21 cellular contexts compared by ENCODE assay signal in genomic region chrX:22184096-22184495, GRCh38.
"Had no signal": no experiment of that assay in that cellular context is flagged by ENCODE, and none has a peak within 500 bp of the region (broad histone marks: within the 10 kb centered on the region; RNA-seq: fewer than 3 reads in every experiment).

No MANE protein-coding gene starts in this region.

- FAIRE-seq: endometrium, frontal cortex, islet of Langerhans, keratinocyte had no signal

- H3K36me3 Mint-ChIP-seq: naive thymus-derived CD4-positive, alpha-beta T cell had no signal

- H3K27me3 ChIP-seq: esophagus muscularis mucosa, foreskin keratinocyte, left lung had no signal

- H3K4me3 ChIP-seq: coronary artery, esophagus muscularis mucosa, heart right ventricle, left lung, lower lobe of right lung had no signal

- H3K27ac ChIP-seq: coronary artery, esophagus muscularis mucosa, foreskin keratinocyte, heart right ventricle, left lung, lower lobe of right lung had no signal

- H3K27ac Mint-ChIP-seq: effector memory CD8-positive, alpha-beta T cell; endodermal cell; naive thymus-derived CD4-positive, alpha-beta T cell had no signal

- H3K9me3 Mint-ChIP-seq: effector memory CD8-positive, alpha-beta T cell had no signal

- ATAC-seq: effector memory CD8-positive, alpha-beta T cell; foreskin keratinocyte; heart right ventricle; left cardiac atrium; left lung; left ventricle myocardium superior; lower lobe of right lung; naive thymus-derived CD4-positive, alpha-beta T cell had no signal

- H3K27me3 Mint-ChIP-seq: effector memory CD8-positive, alpha-beta T cell had no signal

- H3K4me1 ChIP-seq: esophagus muscularis mucosa, foreskin keratinocyte, heart right ventricle, left lung, lower lobe of right lung had no signal

- H3K4me1 Mint-ChIP-seq: naive thymus-derived CD4-positive, alpha-beta T cell had no signal

- DNase-seq: effector CD8-positive, alpha-beta T cell; effector memory CD8-positive, alpha-beta T cell; endodermal cell; foreskin keratinocyte; glutamatergic neuron; head of caudate nucleus; heart right ventricle; hippocampal formation; left cardiac atrium; left lung; left ventricle myocardium superior; lower lobe of right lung; mesenchymal stem cell; midbrain; naive thymus-derived CD4-positive, alpha-beta T cell had no signal

- H3K9me3 ChIP-seq: left lung, lower lobe of right lung had no signal

- H3K4me3 Mint-ChIP-seq: effector memory CD8-positive, alpha-beta T cell; endodermal cell; naive thymus-derived CD4-positive, alpha-beta T cell had no signal

- H3K36me3 ChIP-seq: esophagus muscularis mucosa, heart right ventricle, left lung, lower lobe of right lung had no signal
